ENCODE assay signal across 9 cellular contexts in genomic region chr17:81391268-81391963, GRCh38. TPM values are rescaled to one million over a fixed set of nuclear protein-coding genes. Genes with fewer than 3 reads are reported as not detected.
DNase-seq lines count a peak whose midpoint lies in the region; TF ChIP-seq lines count a peak whose summit lies in the region.
"Had no signal": no experiment of that assay in that cellular context is flagged by ENCODE, and none has a peak within 500 bp of the region (broad histone marks: within the 10 kb centered on the region; RNA-seq: fewer than 3 reads in every experiment).

No MANE protein-coding gene starts in this region.

- H3K27me3 Mint-ChIP-seq in IgD-negative memory B cell: peaks cover 47% of the 10 kb centered on the region
- H3K27me3 Mint-ChIP-seq in chondrocyte (ENCODE audit: low read depth): no peaks in the 10 kb centered on the region

- DNase-seq in chondrocyte (ENCODE audit: low spot score) (no peak), superior temporal gyrus (ENCODE audit: extremely low spot score) (peak; percentile 16), NCI-H2029 (lab: John Stamatoyannopoulos, UW) (no peak), NCI-H1694 (lab: John Stamatoyannopoulos, UW) (no peak)
- DNase-seq in effector CD4-positive, alpha-beta T cell: no peak
- DNase-seq in central memory CD4-positive, alpha-beta T cell: no peak
- DNase-seq: NCI-H2227 treated with DMSO at 0.1 percent for 48 hours had no signal

- H3K4me1 ChIP-seq in mesodermal cell (ENCODE audit: control insufficient read depth, insufficient read depth, low read length, poor library complexity, severe bottlenecking): peaks cover 58% of the 10 kb centered on the region

- peaks cover 3 to 11% (median 3%) of the 10 kb centered on the region in 3 donors for H3K4me1 Mint-ChIP-seq in IgD-negative memory B cell
- H3K4me1 Mint-ChIP-seq in chondrocyte (ENCODE audit: low read depth): peaks cover 58% of the 10 kb centered on the region

- TF ChIP-seq CTCF in chondrocyte (IDR thresholded peaks at IDR 0.05): no peak

- 81 to 86% methylated on average over 11 to 12 of the region's 12 CpGs for WGBS in mesodermal cell (ENCODE audit: insufficient coverage in 2 of 2), 2 experiments

- peak overlapping the region; percentile 39 to 86 (median 56) for H3K27ac Mint-ChIP-seq in IgD-negative memory B cell
- H3K27ac Mint-ChIP-seq in chondrocyte (ENCODE audit: unreplicated experiment): peak overlapping the region; percentile 93

- H3K36me3 ChIP-seq in mesodermal cell (ENCODE audit: control insufficient read depth, insufficient read depth, low read length): peaks cover 8% of the 10 kb centered on the region

- H3K4me3 Mint-ChIP-seq in IgD-negative memory B cell (peak overlapping the region in 2 of 4 donors; percentile 47 to 63), chondrocyte (ENCODE audit: unreplicated experiment) (peak overlapping the region; percentile 73)

- H3K27ac ChIP-seq in mesodermal cell (ENCODE audit: low read depth, low read length, severe bottlenecking): no peak overlapping the region

- no peaks in the 10 kb centered on the region for H3K36me3 Mint-ChIP-seq in IgD-negative memory B cell
- no peaks in the 10 kb centered on the region for H3K36me3 Mint-ChIP-seq in chondrocyte (ENCODE audit: low read depth)

- H3K4me3 ChIP-seq in mesodermal cell (ENCODE audit: extremely low read depth, insufficient read depth, low read length, poor library complexity, severe bottlenecking): peak overlapping the region; percentile 63

- no peaks in the 10 kb centered on the region for H3K9me3 ChIP-seq in mesodermal cell (ENCODE audit: control insufficient read depth, low read length)

- H3K9me3 Mint-ChIP-seq in IgD-negative memory B cell: peaks cover 0 to 4% (median 0%) of the 10 kb centered on the region in 3 donors
- no peaks in the 10 kb centered on the region for H3K9me3 Mint-ChIP-seq in chondrocyte (ENCODE audit: low read depth)

RNA-seq across cellular contexts. Expression of gene BAHCC1, which starts 3.8 kb away (rescaled TPM):
- not detected for polyA plus RNA-seq in IgD-negative memory B cell
- total RNA-seq in chondrocyte: 20.6 to 32.3 TPM (median 22.7 TPM) in 3 replicates
- 29.9 TPM for polyA plus RNA-seq in mesodermal cell (2013, experiment 1 of 2)
- polyA plus RNA-seq in mesodermal cell (2013, experiment 2 of 2): 21.6 TPM
